Comparison of ENCODE assay signal across 9 cellular contexts in genomic region chr10:125201108-125201524, GRCh38. TPM values are rescaled to one million over a fixed set of nuclear protein-coding genes. Genes with fewer than 3 reads are reported as not detected.
DNase-seq lines count a peak whose midpoint lies in the region; ATAC-seq and TF ChIP-seq lines count a peak whose summit lies in the region.
"Had no signal": no experiment of that assay in that cellular context is flagged by ENCODE, and none has a peak within 500 bp of the region (broad histone marks: within the 10 kb centered on the region; RNA-seq: fewer than 3 reads in every experiment).

No MANE protein-coding gene starts in this region.

- POLR2A ChIA-PET in HEK293 (lab: Yijun Ruan, JAX) = no interaction called here

- intact Hi-C loops in left lung (cut with DNase I) = no loop called here

- ATAC-seq in GM18868 (IDR thresholded peaks at IDR 0.05; ENCODE audit: unreplicated experiment) (peak; percentile 93), left lung (peak; percentile 14)

- H3K9me3 ChIP-seq in HEK293 (ENCODE audit: control insufficient read depth, insufficient read depth, low read depth, low read length) (no peaks in the 10 kb centered on the region), left lung (no peaks in the 10 kb centered on the region)

- TF ChIP-seq CTCF in HEK293 (tag by site-specific recombination; IDR thresholded peaks at IDR 0.05) = no peak
- TF ChIP-seq CTCF in left lung (IDR thresholded peaks at IDR 0.05) = no peak

- CTCF ChIA-PET in HEK293 (lab: Yijun Ruan, JAX) = no interaction called here

- DNase-seq in M059J (ENCODE audit: low read depth) (peak; percentile 84), left lung (no peak), AG08396 (ENCODE audit: low spot score) (no peak), NCI-H2029 treated with DMSO at 0.1 percent for 48 hours (lab: John Stamatoyannopoulos, UW) (no peak), GM03348 (ENCODE audit: low spot score) (no peak), NCI-H2196 treated with DMSO at 0.1 percent for 48 hours (lab: John Stamatoyannopoulos, UW; ENCODE audit: unreplicated experiment) (no peak)

- H3K27ac ChIP-seq in HEK293 (ENCODE audit: extremely low read depth, low read depth, low read length) (no peak overlapping the region), left lung (no peak overlapping the region)
- H3K27ac ChIP-seq: KMS-11 had no signal

- no peaks in the 10 kb centered on the region for H3K4me1 ChIP-seq in HEK293 (ENCODE audit: control insufficient read depth, insufficient read depth, low read length)
- H3K4me1 ChIP-seq in left lung = no peaks in the 10 kb centered on the region

- H3K4me3 ChIP-seq in HEK293 (ENCODE audit: low read depth, low read length) (no peak overlapping the region), left lung (no peak overlapping the region)

- H3K36me3 ChIP-seq in HEK293 (ENCODE audit: control insufficient read depth in 2 of 2, insufficient read depth in 1 of 2, low read length in 2 of 2) (no peaks in the 10 kb centered on the region), left lung (no peaks in the 10 kb centered on the region)

- H3K27me3 ChIP-seq in left lung = no peaks in the 10 kb centered on the region

TF ChIP-seq in HEK293, 187 proteins besides CTCF, POLR2A, EP300 and RAD21:
- TF ChIP-seq REST (tag by site-specific recombination; IDR thresholded peaks at IDR 0.05) (peak; percentile 73), PRDM1 (tag by site-specific recombination; IDR thresholded peaks at IDR 0.05) (no peak)
TF ChIP-seq in HEK293: peak in this region for 1.

RNA-seq across cellular contexts. Expression of gene CTBP2, which starts 40.8 kb away (rescaled TPM):
- 41.3 and 55.5 TPM in 2 replicates for total RNA-seq in M059J (2014; rRNA removed; shearing (Covaris generic))
- 10 to 100 TPM; 71.2 to 77.6 TPM for total RNA-seq in left lung
